Comparison of ENCODE assay signal across 18 cellular contexts in the genomic region with DNA sequence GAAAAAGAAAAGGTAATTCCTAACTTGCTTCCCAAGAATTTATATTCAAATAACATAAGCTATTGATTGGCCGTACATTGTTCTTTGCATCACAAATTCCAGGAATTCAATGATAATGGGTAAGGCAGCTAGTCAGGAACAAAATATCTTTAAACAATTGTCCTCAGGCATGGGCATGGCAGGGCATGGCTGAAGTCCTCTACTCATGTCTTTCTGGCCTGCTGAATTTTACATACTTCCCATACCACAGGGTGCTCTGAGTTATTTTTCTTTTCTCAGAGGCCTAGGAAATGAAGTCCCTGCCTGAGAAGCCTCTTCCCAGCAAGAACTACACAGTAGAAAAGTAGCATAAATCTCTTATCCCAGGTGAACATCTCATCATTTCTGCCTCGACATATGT. TPM values are rescaled to one million over a fixed set of nuclear protein-coding genes. Genes with fewer than 3 reads are reported as not detected.
DNase-seq lines count a peak whose midpoint lies in the region; ATAC-seq and TF ChIP-seq lines count a peak whose summit lies in the region.
"Had no signal": no experiment of that assay in that cellular context is flagged by ENCODE, and none has a peak within 500 bp of the region (broad histone marks: within the 10 kb centered on the region; RNA-seq: fewer than 3 reads in every experiment).

No MANE protein-coding gene starts in this region.

- no peaks in the 10 kb centered on the region for H3K79me2 ChIP-seq in parathyroid adenoma

- H3K9ac ChIP-seq in parathyroid adenoma: no peak overlapping the region

- H3K4me3 Mint-ChIP-seq in Caco-2 (ENCODE audit: unreplicated experiment): no peak overlapping the region
- H3K4me3 Mint-ChIP-seq in activated T-helper 17 cell treated with anti-CD3 and anti-CD28 coated beads, Interleukin-2, amount 50 U/mL, for 72 hours: no peak overlapping the region
- H3K4me3 Mint-ChIP-seq: H9 had no signal

- no peak overlapping the region for H3K4me2 ChIP-seq in parathyroid adenoma (ENCODE audit: low read length)

- POLR2A ChIA-PET in Caco-2 (lab: Charles Lee): no interaction called here

- H3K36me3 ChIP-seq in RWPE2 (ENCODE audit: low read depth) (no peaks in the 10 kb centered on the region), parathyroid adenoma (ENCODE audit: control insufficient read depth, insufficient read depth, low read length) (no peaks in the 10 kb centered on the region), Caco-2 (ENCODE audit: control insufficient read depth, insufficient read depth, low read length) (no peaks in the 10 kb centered on the region)
- H3K36me3 ChIP-seq: MG63 had no signal

- no peak for TF ChIP-seq CTCF in RWPE2 (IDR thresholded peaks at IDR 0.05; ENCODE audit: poor library complexity, severe bottlenecking)
- TF ChIP-seq CTCF in parathyroid adenoma (IDR thresholded peaks at IDR 0.05): no peak
- no peak for TF ChIP-seq CTCF in Caco-2 (IDR thresholded peaks at IDR 0.05; ENCODE audit: insufficient read depth in 1 of 2, low read depth in 1 of 2, low read length in 1 of 2, severe bottlenecking in 1 of 2, unreplicated experiment in 1 of 2)

- H2AFZ ChIP-seq in parathyroid adenoma: peak overlapping the region; percentile 36

- H3K27ac ChIP-seq in RWPE2 (ENCODE audit: poor library complexity, severe bottlenecking) (peak overlapping the region; percentile 47), epithelial cell of prostate (peak overlapping the region; percentile 66), parathyroid adenoma (no peak overlapping the region)
- H3K27ac ChIP-seq: C4-2B, SK-N-MC had no signal

- intact Hi-C loops in Caco-2 (cut with micrococcal nuclease; ENCODE audit: unreplicated experiment): no loop called here

- H3K4me1 ChIP-seq in RWPE2 (ENCODE audit: insufficient read depth, poor library complexity, severe bottlenecking): peaks cover 18% of the 10 kb centered on the region
- H3K4me1 ChIP-seq in parathyroid adenoma: peaks cover 18% of the 10 kb centered on the region
- H3K4me1 ChIP-seq in Caco-2: no peaks in the 10 kb centered on the region

- H3K4me1 Mint-ChIP-seq in Caco-2 (ENCODE audit: low read depth, unreplicated experiment): no peaks in the 10 kb centered on the region
- H3K4me1 Mint-ChIP-seq in activated T-helper 17 cell treated with anti-CD3 and anti-CD28 coated beads, Interleukin-2, amount 50 U/mL, for 72 hours: peaks cover 13% of the 10 kb centered on the region

- no peak overlapping the region for H3K27ac Mint-ChIP-seq in Caco-2 (ENCODE audit: unreplicated experiment)
- H3K27ac Mint-ChIP-seq in activated T-helper 17 cell treated with anti-CD3 and anti-CD28 coated beads, Interleukin-2, amount 50 U/mL, for 72 hours: no peak overlapping the region
- H3K27ac Mint-ChIP-seq: H9 had no signal

- H3K27me3 ChIP-seq in RWPE2 (ENCODE audit: insufficient read depth, poor library complexity, severe bottlenecking): no peaks in the 10 kb centered on the region
- H3K27me3 ChIP-seq in parathyroid adenoma (ENCODE audit: control insufficient read depth, insufficient read depth, low read length): no peaks in the 10 kb centered on the region
- no peaks in the 10 kb centered on the region for H3K27me3 ChIP-seq in Caco-2 (replicated peaks; ENCODE audit: control insufficient read depth, insufficient read depth, low read length)
- H3K27me3 ChIP-seq: MG63 had no signal

- DNase-seq in EL: peak; percentile 77
- DNase-seq in RWPE2 (ENCODE audit: low spot score): no peak
- no peak for DNase-seq in epithelial cell of prostate (ENCODE audit: low read depth, low spot score)
- no peak for DNase-seq in Caco-2
- no peak for DNase-seq in NOMO-1 treated with dmso at 0.1 percent for 144 hours (lab: John Stamatoyannopoulos, UW; ENCODE audit: unreplicated experiment)
- no peak for DNase-seq in T1000 (lab: John Stamatoyannopoulos, UW)
- DNase-seq: H9, MG63, NCI-H1092, NCI-H1694, NCI-H2227 treated with DMSO at 0.1 percent for 48 hours, NCI-H524, Right ventricle myocardium superior had no signal

- H3K9me3 ChIP-seq in RWPE2 (ENCODE audit: severe bottlenecking) (no peaks in the 10 kb centered on the region), parathyroid adenoma (ENCODE audit: control insufficient read depth, low read length) (no peaks in the 10 kb centered on the region), Caco-2 (0 out of 2 replicates have a peak, but pooled peaks cover 9% of the 10 kb centered on the region)

- H3K36me3 Mint-ChIP-seq in Caco-2 (ENCODE audit: insufficient read depth, unreplicated experiment): no peaks in the 10 kb centered on the region
- H3K36me3 Mint-ChIP-seq in activated T-helper 17 cell treated with anti-CD3 and anti-CD28 coated beads, Interleukin-2, amount 50 U/mL, for 72 hours (ENCODE audit: low read depth): no peaks in the 10 kb centered on the region

- ATAC-seq in RWPE2 (ENCODE audit: low read depth): peak; percentile 65; the same call in 2 of the 3 replicates
- ATAC-seq in activated T-helper 17 cell treated with anti-CD3 and anti-CD28 coated beads, Interleukin-2, amount 50 U/mL, for 72 hours (replicated peaks): no peak
- ATAC-seq: Panc1 had no signal

- H3K4me3 ChIP-seq in RWPE2 (ENCODE audit: severe bottlenecking) (no peak overlapping the region), parathyroid adenoma (ENCODE audit: low read depth, low read length) (no peak overlapping the region), Caco-2 (ENCODE audit: low read depth, low read length) (no peak overlapping the region)
- H3K4me3 ChIP-seq: MG63, SK-N-MC had no signal

- no peaks in the 10 kb centered on the region for H3K9me3 Mint-ChIP-seq in Caco-2 (ENCODE audit: unreplicated experiment)
- H3K9me3 Mint-ChIP-seq in activated T-helper 17 cell treated with anti-CD3 and anti-CD28 coated beads, Interleukin-2, amount 50 U/mL, for 72 hours: no peaks in the 10 kb centered on the region

- CTCF ChIA-PET in Caco-2 (lab: Charles Lee): no interaction called here

- H3K27me3 Mint-ChIP-seq in Caco-2 (ENCODE audit: insufficient read depth, unreplicated experiment): no peaks in the 10 kb centered on the region
- H3K27me3 Mint-ChIP-seq in activated T-helper 17 cell treated with anti-CD3 and anti-CD28 coated beads, Interleukin-2, amount 50 U/mL, for 72 hours: no peaks in the 10 kb centered on the region

- BruUV-seq in Caco-2 (replicated peaks; lab: Mats Ljungman, UMichigan): no TSS peak

RNA-seq across cellular contexts. Expression of a gene that starts 15.1 kb away (rescaled TPM):
- 44.5 and 46.4 TPM in 2 replicates for total RNA-seq in Caco-2 (2022)
- total RNA-seq in activated T-helper 17 cell treated with anti-CD3 and anti-CD28 coated beads, Interleukin-2, amount 50 U/mL, for 72 hours: 1 to 10 TPM; 6.0 to 7.0 TPM

RNA-seq across cellular contexts. Expression of a gene that starts 31.5 kb away (rescaled TPM):
- 33.1 and 39.1 TPM in 2 replicates for total RNA-seq in Caco-2 (2022)
- total RNA-seq in activated T-helper 17 cell treated with anti-CD3 and anti-CD28 coated beads, Interleukin-2, amount 50 U/mL, for 72 hours: 10 to 100 TPM; 29.8 to 41.1 TPM
